Comparison of ENCODE assay signal across 8 cellular contexts in the genomic region with DNA sequence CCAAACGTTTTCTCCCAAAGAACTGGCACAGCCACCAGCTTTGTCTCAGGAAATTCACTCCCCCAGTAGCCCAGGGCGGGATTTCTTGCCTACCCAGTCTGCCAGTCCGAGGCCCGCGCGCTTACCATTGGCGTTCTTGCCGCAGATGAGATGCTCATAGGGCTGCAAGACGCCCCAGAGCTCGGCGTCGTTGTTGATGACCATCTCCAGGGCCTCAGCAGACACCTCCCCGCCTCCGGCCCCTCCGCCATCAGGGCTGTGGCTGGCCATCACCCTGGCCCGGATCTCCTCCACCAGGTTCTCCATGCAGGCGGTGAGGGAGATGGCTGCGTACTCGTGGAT. TPM values are rescaled to one million over a fixed set of nuclear protein-coding genes. Genes with fewer than 3 reads are reported as not detected.
DNase-seq lines count a peak whose midpoint lies in the region; ATAC-seq and TF ChIP-seq lines count a peak whose summit lies in the region.

No MANE protein-coding gene starts in this region.

- H2AK5ac ChIP-seq in H9 (ENCODE audit: insufficient read length, low read length): no peak overlapping the region

- no peaks in the 10 kb centered on the region for H3K36me3 Mint-ChIP-seq in H9 (ENCODE audit: insufficient read depth in 1 of 3, low read depth in 3 of 3)

- no peak overlapping the region for H2BK5ac ChIP-seq in H9 (ENCODE audit: insufficient read length, low read length)

- ATAC-seq in SK-N-SH treated with all-trans-retinoic acid at 6 μM for 48 hours: peak; percentile 0; the same call in 2 of the 3 replicates
- ATAC-seq in GM18867 (IDR thresholded peaks at IDR 0.05; ENCODE audit: unreplicated experiment): no peak
- ATAC-seq in HG02870 (IDR thresholded peaks at IDR 0.05; ENCODE audit: unreplicated experiment): no peak

- no peak overlapping the region for H4K5ac ChIP-seq in H9 (ENCODE audit: insufficient read length, low read depth, low read length)

- H3K4me1 Mint-ChIP-seq in H9: peaks cover 16 to 29% of the 10 kb centered on the region in 2 experiments

- DNase-seq in H9 (peak; percentile 61), epithelial cell of esophagus (ENCODE audit: low read depth) (peak; percentile 50), NK-92 (lab: John Stamatoyannopoulos, UW; ENCODE audit: unreplicated experiment) (no peak), AG08395 (ENCODE audit: low spot score) (no peak)

- no peak overlapping the region for H2BK20ac ChIP-seq in H9 (ENCODE audit: low read depth, low read length, poor library complexity, severe bottlenecking)

- no peak overlapping the region for H3K18ac ChIP-seq in H9 (ENCODE audit: insufficient read length, low read depth, low read length)

- H3K27ac Mint-ChIP-seq in H9: no peak overlapping the region

- H4K91ac ChIP-seq in H9 (ENCODE audit: insufficient read length, low read depth, low read length): no peak overlapping the region

- H3K56ac ChIP-seq in H9 (ENCODE audit: insufficient read length, low read depth, low read length): no peak overlapping the region

- no peak overlapping the region for H2AFZ ChIP-seq in H9 (ENCODE audit: low read length)
- no peak overlapping the region for H2AFZ ChIP-seq in neural cell (ENCODE audit: low read depth, low read length)

- no peaks in the 10 kb centered on the region for H3K9me2 ChIP-seq in neural cell (ENCODE audit: insufficient read depth, low read length)

- H3K4me3 Mint-ChIP-seq in H9: peak overlapping the region; percentile 70 to 80

- H2BK15ac ChIP-seq in H9 (ENCODE audit: low read depth, low read length): no peak overlapping the region

- H3K4me1 ChIP-seq in H9 (ENCODE audit: insufficient read depth, low read length): peaks cover 2% of the 10 kb centered on the region; the same call in 1 of the 2 replicates

- no peak for TF ChIP-seq RAD21 in neural cell (conservative IDR thresholded peaks at IDR 0.05)

- H3K27ac ChIP-seq in H9 (ENCODE audit: insufficient read length, low read depth, low read length) (no peak overlapping the region), neural cell (ENCODE audit: low read length) (no peak overlapping the region)

- H3K4me2 ChIP-seq in H9 (ENCODE audit: insufficient read depth, insufficient read length, low read length) (peak overlapping the region; percentile 70), neural cell (ENCODE audit: low read length) (peak overlapping the region; percentile 81)

- H3K79me2 ChIP-seq in H9 (ENCODE audit: insufficient read depth, low read length) (no peaks in the 10 kb centered on the region), neural cell (replicated peaks; ENCODE audit: insufficient read depth, low read length) (no peaks in the 10 kb centered on the region)

- no peak overlapping the region for H2BK12ac ChIP-seq in H9 (ENCODE audit: insufficient read length, low read depth, low read length)

- H3K36me3 ChIP-seq in neural cell (ENCODE audit: insufficient read depth, low read length): no peaks in the 10 kb centered on the region

- H3K27me3 ChIP-seq in H9 (ENCODE audit: insufficient read depth, low read length) (peaks cover 13% of the 10 kb centered on the region; the same call in 1 of the 2 replicates), neural cell (ENCODE audit: insufficient read depth, low read depth, low read length) (peaks cover 21% of the 10 kb centered on the region)

- peaks cover 45% of the 10 kb centered on the region for H3K27me3 Mint-ChIP-seq in H9 (ENCODE audit: low read depth)

- WGBS in H9 (ENCODE audit: extremely low coverage, insufficient read length, low lambda C conversion rate): no CpG with 5 or more reads among the region's 19 CpGs

- H3K4me3 ChIP-seq in epithelial cell of esophagus (ENCODE audit: low read length): peak overlapping the region; percentile 51
- peak overlapping the region; percentile 75 for H3K4me3 ChIP-seq in neural cell (ENCODE audit: low read length)

- H4K8ac ChIP-seq in H9 (replicated peaks; ENCODE audit: insufficient read length, low read depth, low read length): no peak overlapping the region

- no peaks in the 10 kb centered on the region for H4K20me1 ChIP-seq in H9 (ENCODE audit: control insufficient read depth, insufficient read depth, insufficient read length)
- H4K20me1 ChIP-seq in neural cell (ENCODE audit: insufficient read depth): no peaks in the 10 kb centered on the region

- H3K9me3 ChIP-seq in H9 (ENCODE audit: control insufficient read depth, low read depth, low read length) (no peaks in the 10 kb centered on the region), neural cell (ENCODE audit: low read length) (no peaks in the 10 kb centered on the region)

- H3K79me1 ChIP-seq in H9 (ENCODE audit: insufficient read depth, low read depth, low read length, poor library complexity, severe bottlenecking): no peaks in the 10 kb centered on the region

- no peak overlapping the region for H3K4ac ChIP-seq in H9 (ENCODE audit: low read depth, low read length)

- 0 out of 2 replicates have a peak overlapping the region, but pooled peaks have one; percentile 13 for H3K14ac ChIP-seq in H9 (ENCODE audit: insufficient read depth, low read length)

- no peaks in the 10 kb centered on the region for H3K9me3 Mint-ChIP-seq in H9

- H3K23me2 ChIP-seq in H9 (ENCODE audit: insufficient read length, low read depth, low read length, poor library complexity, severe bottlenecking): peaks cover 25% of the 10 kb centered on the region

- H3F3A ChIP-seq in neural cell (ENCODE audit: insufficient read depth, low read length, poor library complexity, severe bottlenecking): no peaks in the 10 kb centered on the region

- H3K23ac ChIP-seq in H9 (ENCODE audit: insufficient read length, low read depth, low read length): no peak overlapping the region

- TF ChIP-seq EP300 in neural cell (conservative IDR thresholded peaks at IDR 0.05; ENCODE audit: poor library complexity, severe bottlenecking): no peak

- H3K9ac ChIP-seq in H9 (ENCODE audit: extremely low read depth, insufficient read length, low read length): peak overlapping the region; percentile 27
- H3K9ac ChIP-seq in neural cell (ENCODE audit: low read length): peak overlapping the region; percentile 42

- TF ChIP-seq CTCF in H9 (conservative IDR thresholded peaks at IDR 0.05) (no peak), epithelial cell of esophagus (IDR thresholded peaks at IDR 0.05; ENCODE audit: insufficient read depth, low read depth, low read length, missing control alignments) (no peak), neural cell (IDR thresholded peaks at IDR 0.05; ENCODE audit: poor library complexity, severe bottlenecking) (no peak)

- H3T11ph ChIP-seq in H9 (ENCODE audit: low read length): no peak overlapping the region

- H2BK120ac ChIP-seq in H9 (ENCODE audit: low read depth, low read length, poor library complexity, severe bottlenecking): no peak overlapping the region

TF ChIP-seq in SK-N-SH treated with all-trans-retinoic acid at 6 μM for 48 hours, 23 proteins besides CTCF, POLR2A, EP300 and RAD21 (continues in another document):
- TF ChIP-seq SNAI2 (CRISPR knock-in tag; IDR thresholded peaks at IDR 0.05) (no peak), ESRRG (CRISPR knock-in tag; IDR thresholded peaks at IDR 0.05) (no peak), ZFP3 (CRISPR knock-in tag; IDR thresholded peaks at IDR 0.05) (no peak), GLIS3 (CRISPR knock-in tag; IDR thresholded peaks at IDR 0.05) (no peak)

TF ChIP-seq in neural cell, 6 proteins besides CTCF, POLR2A, EP300 and RAD21:
- TF ChIP-seq EZH2 (IDR thresholded peaks at IDR 0.05; ENCODE audit: borderline replicate concordance, insufficient read depth, low read length, poor library complexity, severe bottlenecking) (no peak), SMC3 (conservative IDR thresholded peaks at IDR 0.05; ENCODE audit: poor library complexity) (no peak), POLR2AphosphoS5 (IDR thresholded peaks at IDR 0.05) (no peak)
- TF ChIP-seq, protein P1, sequence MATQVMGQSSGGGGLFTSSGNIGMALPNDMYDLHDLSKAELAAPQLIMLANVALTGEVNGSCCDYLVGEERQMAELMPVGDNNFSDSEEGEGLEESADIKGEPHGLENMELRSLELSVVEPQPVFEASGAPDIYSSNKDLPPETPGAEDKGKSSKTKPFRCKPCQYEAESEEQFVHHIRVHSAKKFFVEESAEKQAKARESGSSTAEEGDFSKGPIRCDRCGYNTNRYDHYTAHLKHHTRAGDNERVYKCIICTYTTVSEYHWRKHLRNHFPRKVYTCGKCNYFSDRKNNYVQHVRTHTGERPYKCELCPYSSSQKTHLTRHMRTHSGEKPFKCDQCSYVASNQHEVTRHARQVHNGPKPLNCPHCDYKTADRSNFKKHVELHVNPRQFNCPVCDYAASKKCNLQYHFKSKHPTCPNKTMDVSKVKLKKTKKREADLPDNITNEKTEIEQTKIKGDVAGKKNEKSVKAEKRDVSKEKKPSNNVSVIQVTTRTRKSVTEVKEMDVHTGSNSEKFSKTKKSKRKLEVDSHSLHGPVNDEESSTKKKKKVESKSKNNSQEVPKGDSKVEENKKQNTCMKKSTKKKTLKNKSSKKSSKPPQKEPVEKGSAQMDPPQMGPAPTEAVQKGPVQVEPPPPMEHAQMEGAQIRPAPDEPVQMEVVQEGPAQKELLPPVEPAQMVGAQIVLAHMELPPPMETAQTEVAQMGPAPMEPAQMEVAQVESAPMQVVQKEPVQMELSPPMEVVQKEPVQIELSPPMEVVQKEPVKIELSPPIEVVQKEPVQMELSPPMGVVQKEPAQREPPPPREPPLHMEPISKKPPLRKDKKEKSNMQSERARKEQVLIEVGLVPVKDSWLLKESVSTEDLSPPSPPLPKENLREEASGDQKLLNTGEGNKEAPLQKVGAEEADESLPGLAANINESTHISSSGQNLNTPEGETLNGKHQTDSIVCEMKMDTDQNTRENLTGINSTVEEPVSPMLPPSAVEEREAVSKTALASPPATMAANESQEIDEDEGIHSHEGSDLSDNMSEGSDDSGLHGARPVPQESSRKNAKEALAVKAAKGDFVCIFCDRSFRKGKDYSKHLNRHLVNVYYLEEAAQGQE (IDR thresholded peaks at IDR 0.05; ENCODE audit: borderline replicate concordance): no peak

RNA-seq across cellular contexts. Expression of a gene that starts 1.3 kb away (rescaled TPM):
- 5.3 and 5.5 TPM in 2 replicates for total RNA-seq in H9 (2021)
- polyA plus RNA-seq in neural cell: 0.58 and 0.68 TPM in 2 replicates
- 1.3 and 1.5 TPM in 2 replicates for polyA minus RNA-seq in neural cell

Comparison
In these comparisons a context has a peak if more than half of its experiments do, and no peak if none do; other contexts are left out.
1. DNase-seq: peak in H9 (single experiment) and epithelial cell of esophagus (single experiment); none in NK-92 (single experiment) and AG08395 (single experiment).